Comparison of ENCODE assay signal across 8 cellular contexts in genomic region chr9:136488247-136489214, GRCh38. TPM values are rescaled to one million over a fixed set of nuclear protein-coding genes. Genes with fewer than 3 reads are reported as not detected.
DNase-seq lines count a peak whose midpoint lies in the region; ATAC-seq and TF ChIP-seq lines count a peak whose summit lies in the region.

No MANE protein-coding gene starts in this region.

- peak; percentile 98 for TF ChIP-seq CTCF in GM12872 (IDR thresholded peaks at IDR 0.05; ENCODE audit: insufficient read depth, low read depth, low read length)
- TF ChIP-seq CTCF in liver (IDR thresholded peaks at IDR 0.05; ENCODE audit: low read depth, low read length, missing input control): peak; percentile 96

- no peaks in the 10 kb centered on the region for H3K27me3 ChIP-seq in liver (ENCODE audit: control insufficient read depth in 4 of 4, insufficient read depth in 4 of 4, low read length in 3 of 4)

- WGBS in liver: 16% methylated on average over 22 of the region's 22 CpGs

- H3K36me3 ChIP-seq in liver (ENCODE audit: control insufficient read depth in 4 of 4, insufficient read depth in 3 of 4, low read depth in 1 of 4, low read length in 3 of 4): no peaks in the 10 kb centered on the region

- H3K4me1 ChIP-seq in liver (ENCODE audit: control insufficient read depth in 4 of 4, insufficient read depth in 4 of 4, low read length in 3 of 4): peaks cover 12 to 52% (median 38%) of the 10 kb centered on the region in 4 donors

- no peaks in the 10 kb centered on the region for H3K9me3 ChIP-seq in liver (ENCODE audit: control insufficient read depth in 4 of 4, low read length in 3 of 4)

- DNase-seq in NCI-H2107 (lab: John Stamatoyannopoulos, UW) (peak; percentile 47), cerebellar cortex (ENCODE audit: low spot score) (peak; percentile 77)
- peak; percentile 69 to 77 for DNase-seq in activated CD4-positive, alpha-beta T cell treated with anti-CD3 and anti-CD28 coated beads for 4 hours
- DNase-seq in stimulated activated CD4-positive, alpha-beta T cell treated with anti-CD3 and anti-CD28 coated beads, TNF-alpha, amount 100 ng/mL, for 48 hours (ENCODE audit: low read depth in 3 of 3): peak; percentile 46 to 71 (median 55)

- peak overlapping the region in 1 of 2 donors; percentile 4 for H3K9ac ChIP-seq in liver (ENCODE audit: low read depth in 1 of 2, low read length in 2 of 2)

- ATAC-seq in GM18907 (IDR thresholded peaks at IDR 0.05; ENCODE audit: unreplicated experiment) (no peak), GM21367 (IDR thresholded peaks at IDR 0.05; ENCODE audit: unreplicated experiment) (no peak)

- peak overlapping the region; percentile 10 to 32 for H3K27ac ChIP-seq in liver (ENCODE audit: low read depth in 1 of 2, low read length in 2 of 2)

- no peak overlapping the region for H3K4me3 ChIP-seq in liver (ENCODE audit: low read depth in 1 of 3, low read length in 3 of 3)

- peak; percentile 96 to 98 for TF ChIP-seq RAD21 in liver (IDR thresholded peaks at IDR 0.05)

TF ChIP-seq in liver, 16 proteins besides CTCF, POLR2A, EP300 and RAD21:
- peak; percentile 17 to 43 for TF ChIP-seq RXRA (IDR thresholded peaks at IDR 0.05)
- no peak for TF ChIP-seq MAX (IDR thresholded peaks at IDR 0.05)
- no peak for TF ChIP-seq REST (IDR thresholded peaks at IDR 0.05)
- peak; percentile 8 for TF ChIP-seq SP1 (IDR thresholded peaks at IDR 0.05)
- peak in 1 of 2 donors; percentile 6 for TF ChIP-seq HNF4A (conservative IDR thresholded peaks at IDR 0.05)

RNA-seq across cellular contexts. Expression of gene SEC16A, which starts 5.7 kb away (rescaled TPM):
- 10 to 100 TPM; 21.7 to 96.1 TPM for total RNA-seq in liver
- polyA plus RNA-seq in liver: 10 to 100 TPM; 43.3 to 88.7 TPM

RNA-seq across cellular contexts. Expression of gene INPP5E, which starts 48.9 kb away (rescaled TPM):
- total RNA-seq in liver: 1 to 10 TPM; 3.1 to 3.3 TPM
- polyA plus RNA-seq in liver: 1 to 10 TPM; 1.0 to 2.7 TPM

RNA-seq across cellular contexts. Expression of gene NOTCH1, which starts 57.3 kb away (rescaled TPM):
- 10 to 100 TPM in 1 of 2 donors, 1 to 10 TPM in 1; 9.4 to 22.3 TPM for total RNA-seq in liver
- 1 to 10 TPM; 2.4 to 7.5 TPM for polyA plus RNA-seq in liver
